1 cellular context compared by ENCODE assay signal in the genomic region with DNA sequence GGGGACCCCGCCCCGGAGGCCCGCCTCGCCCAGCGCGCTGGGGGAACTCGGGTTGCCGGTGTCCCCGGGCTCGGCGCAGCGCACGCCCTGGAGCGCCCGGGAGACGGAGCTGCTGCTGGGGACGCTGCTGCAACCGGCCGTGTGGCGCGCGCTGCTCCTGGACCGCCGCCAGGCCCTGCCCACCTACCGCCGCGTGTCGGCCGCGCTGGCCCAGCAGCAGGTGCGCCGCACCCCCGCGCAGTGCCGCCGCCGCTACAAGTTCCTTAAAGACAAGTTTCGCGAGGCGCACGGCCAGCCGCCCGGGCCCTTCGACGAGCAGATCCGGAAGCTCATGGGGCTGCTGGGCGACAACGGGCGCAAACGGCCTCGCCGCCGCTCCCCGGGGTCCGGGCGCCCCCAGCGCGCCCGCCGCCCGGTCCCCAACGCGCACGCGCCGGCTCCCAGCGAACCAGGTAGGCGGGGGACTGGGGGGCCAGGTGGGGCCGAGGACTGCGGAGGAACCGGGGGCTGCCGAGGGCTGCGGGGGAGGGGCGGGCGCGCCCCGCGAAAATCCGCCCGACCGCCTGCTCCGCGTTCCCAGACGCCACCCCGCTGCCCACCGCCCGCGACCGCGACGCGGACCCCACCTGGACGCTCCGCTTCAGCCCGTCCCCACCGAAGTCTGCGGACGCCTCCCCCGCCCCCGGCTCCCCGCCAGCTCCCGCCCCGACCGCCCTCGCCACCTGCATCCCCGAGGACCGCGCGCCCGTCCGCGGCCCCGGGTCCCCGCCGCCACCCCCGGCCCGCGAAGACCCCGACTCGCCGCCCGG.
TF ChIP-seq lines count a peak whose summit lies in the region.

No MANE protein-coding gene starts in this region.

TF ChIP-seq in H1, 55 proteins besides CTCF, POLR2A, EP300 and RAD21:
- peak; percentile 86 for TF ChIP-seq KDM4A (IDR thresholded peaks at IDR 0.05; ENCODE audit: low read depth, low read length, severe bottlenecking)
- TF ChIP-seq, protein P1, sequence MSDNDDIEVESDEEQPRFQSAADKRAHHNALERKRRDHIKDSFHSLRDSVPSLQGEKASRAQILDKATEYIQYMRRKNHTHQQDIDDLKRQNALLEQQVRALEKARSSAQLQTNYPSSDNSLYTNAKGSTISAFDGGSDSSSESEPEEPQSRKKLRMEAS (IDR thresholded peaks at IDR 0.05), result peak; percentile 97
- TF ChIP-seq, protein P2, sequence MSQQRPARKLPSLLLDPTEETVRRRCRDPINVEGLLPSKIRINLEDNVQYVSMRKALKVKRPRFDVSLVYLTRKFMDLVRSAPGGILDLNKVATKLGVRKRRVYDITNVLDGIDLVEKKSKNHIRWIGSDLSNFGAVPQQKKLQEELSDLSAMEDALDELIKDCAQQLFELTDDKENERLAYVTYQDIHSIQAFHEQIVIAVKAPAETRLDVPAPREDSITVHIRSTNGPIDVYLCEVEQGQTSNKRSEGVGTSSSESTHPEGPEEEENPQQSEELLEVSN (IDR thresholded peaks at IDR 0.05), result peak; percentile 87
- 0 out of 2 replicates have a peak, but pooled peaks have one; percentile 33 for TF ChIP-seq RBBP5 (IDR thresholded peaks at IDR 0.05; ENCODE audit: borderline replicate concordance, low read depth, low read length)
- peak; percentile 46 for TF ChIP-seq EZH2 (IDR thresholded peaks at IDR 0.05; ENCODE audit: low read depth, low read length, severe bottlenecking)
- TF ChIP-seq, protein P3, sequence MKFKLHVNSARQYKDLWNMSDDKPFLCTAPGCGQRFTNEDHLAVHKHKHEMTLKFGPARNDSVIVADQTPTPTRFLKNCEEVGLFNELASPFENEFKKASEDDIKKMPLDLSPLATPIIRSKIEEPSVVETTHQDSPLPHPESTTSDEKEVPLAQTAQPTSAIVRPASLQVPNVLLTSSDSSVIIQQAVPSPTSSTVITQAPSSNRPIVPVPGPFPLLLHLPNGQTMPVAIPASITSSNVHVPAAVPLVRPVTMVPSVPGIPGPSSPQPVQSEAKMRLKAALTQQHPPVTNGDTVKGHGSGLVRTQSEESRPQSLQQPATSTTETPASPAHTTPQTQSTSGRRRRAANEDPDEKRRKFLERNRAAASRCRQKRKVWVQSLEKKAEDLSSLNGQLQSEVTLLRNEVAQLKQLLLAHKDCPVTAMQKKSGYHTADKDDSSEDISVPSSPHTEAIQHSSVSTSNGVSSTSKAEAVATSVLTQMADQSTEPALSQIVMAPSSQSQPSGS (IDR thresholded peaks at IDR 0.05; ENCODE audit: low read length), result no peak
- no peak for TF ChIP-seq YY1 (IDR thresholded peaks at IDR 0.05; ENCODE audit: low read depth, low read length)
- peak; percentile 43 for TF ChIP-seq SUZ12 (IDR thresholded peaks at IDR 0.05; ENCODE audit: low read length)
